ENCODE assay signal across 26 cellular contexts in genomic region chr17:9986754-9987382, GRCh38.
A peak's percentile ranks its signal among the peaks of the same experiment; 100 is the strongest.
DNase-seq lines count a peak whose midpoint lies in the region; ATAC-seq, FAIRE-seq and TF ChIP-seq lines count a peak whose summit lies in the region.
"Had no signal": no experiment of that assay in that cellular context is flagged by ENCODE, and none has a peak within 500 bp of the region (broad histone marks: within the 10 kb centered on the region; RNA-seq: fewer than 3 reads in every experiment).

No MANE protein-coding gene starts in this region.

- CTCF ChIA-PET in activated CD8-positive, alpha-beta memory T cell treated with anti-CD3 and anti-CD28 coated beads, Interleukin-2, amount 10 ng/mL, durations not matched to agents 7 days and 5 days (lab: Charles Lee) = no interaction called here

- peaks cover 7% of the 10 kb centered on the region for H3K4me1 ChIP-seq in right cardiac atrium (ENCODE audit: control insufficient read depth, insufficient read depth, low read length)
- H3K4me1 ChIP-seq: neural progenitor cell, prostate gland had no signal

- no peaks in the 10 kb centered on the region for H3K27me3 ChIP-seq in right cardiac atrium (ENCODE audit: control insufficient read depth, insufficient read depth)
- H3K27me3 ChIP-seq: neural progenitor cell had no signal

- TF ChIP-seq POLR2A in GM12892 (IDR thresholded peaks at IDR 0.05; ENCODE audit: low read depth, low read length) = no peak

- no peaks in the 10 kb centered on the region for H3K27me3 Mint-ChIP-seq in dendritic cell treated with granulocyte-macrophage colony-stimulating factor and Interleukin-4, amounts not matched to agents 40 ng/mL and 50 ng/mL, for 4 days
- H3K27me3 Mint-ChIP-seq in activated CD8-positive, alpha-beta memory T cell treated with anti-CD3 and anti-CD28 coated beads, Interleukin-2, amount 10 ng/mL, durations not matched to agents 7 days and 5 days = no peaks in the 10 kb centered on the region
- H3K27me3 Mint-ChIP-seq: activated CD4-positive, alpha-beta memory T cell treated with anti-CD3 and anti-CD28 coated beads, Interleukin-2, amount 10 ng/mL, durations not matched to agents 7 days and 5 days; activated naive CD4-positive, alpha-beta T cell treated with anti-CD3 and anti-CD28 coated beads, Interleukin-2, amount 50 U/mL, for 24 hours had no signal

- 75% methylated on average over 9 of the region's 9 CpGs for WGBS in right cardiac atrium

- FAIRE-seq in GM12892 (lab: Jason Lieb, UNC) = peak; percentile 67
- FAIRE-seq: astrocyte, endothelial cell of umbilical vein had no signal

- H3K4me3 ChIP-seq in right cardiac atrium (ENCODE audit: low read length) = no peak overlapping the region
- H3K4me3 ChIP-seq: neural progenitor cell, prostate gland, SK-N-MC had no signal

- intact Hi-C loops in dendritic cell treated with granulocyte-macrophage colony-stimulating factor and Interleukin-4, amounts not matched to agents 40 ng/mL and 50 ng/mL, for 4 days (cut with micrococcal nuclease) = loop anchor here (5.0 kb wide), 1 partner anchor 50 kb away; no protein-coding TSS in a partner anchor
- intact Hi-C loops in right cardiac atrium (cut with DNase I) = no loop called here

- H3K9me3 ChIP-seq in right cardiac atrium (ENCODE audit: control insufficient read depth, low read length) = no peaks in the 10 kb centered on the region
- H3K9me3 ChIP-seq: prostate gland had no signal

- DNase-seq in GM12892 (ENCODE audit: insufficient read length) (no peak), right cardiac atrium (peak in 1 of 3 donors; percentile 64)
- DNase-seq in stimulated activated effector memory CD8-positive, alpha-beta T cell treated with anti-CD3 and anti-CD28 coated beads, Interleukin-12 subunit alpha, Interleukin-12 subunit beta, amount 100 ng/mL, for 72 hours (ENCODE audit: low spot score in 2 of 2) = no peak
- no peak for DNase-seq in stimulated activated CD4-positive, alpha-beta T cell treated with anti-CD3 and anti-CD28 coated beads, Interleukin-2, amount 100 ng/mL, for 24 hours
- DNase-seq in activated CD8-positive, alpha-beta memory T cell treated with anti-CD3 and anti-CD28 coated beads, Interleukin-2, amount 10 ng/mL, durations not matched to agents 7 days and 5 days = no peak
- DNase-seq: activated CD4-positive, alpha-beta memory T cell treated with anti-CD3 and anti-CD28 coated beads, Interleukin-2, amount 10 ng/mL, durations not matched to agents 7 days and 5 days; activated CD4-positive, CD25-positive, alpha-beta regulatory T cell treated with anti-CD3 and anti-CD28 coated beads, Interleukin-2, amount 50 U/mL, for 72 hours; central memory CD4-positive, alpha-beta T cell; dermis blood vessel endothelial cell; NCI-H1417 treated with DMSO at 0.1 percent for 48 hours; NCI-H2081 treated with DMSO at 0.1 percent for 48 hours; NCI-H774; stimulated activated CD8-positive, alpha-beta memory T cell treated with anti-CD3 and anti-CD28 coated beads, Interleukin-4, amount 100 ng/mL, for 48 hours; T-helper 17 cell had no signal

- ATAC-seq in right cardiac atrium (peak; percentile 32 to 69), HG02884 (IDR thresholded peaks at IDR 0.05; ENCODE audit: unreplicated experiment) (no peak), GM21526 (IDR thresholded peaks at IDR 0.05; ENCODE audit: low FRiP score, unreplicated experiment) (no peak)
- ATAC-seq in stimulated activated effector memory CD8-positive, alpha-beta T cell treated with anti-CD3 and anti-CD28 coated beads, Interleukin-12 subunit alpha, Interleukin-12 subunit beta, amount 100 ng/mL, for 72 hours = no peak
- no peak for ATAC-seq in activated CD8-positive, alpha-beta memory T cell treated with anti-CD3 and anti-CD28 coated beads, Interleukin-2, amount 10 ng/mL, durations not matched to agents 7 days and 5 days
- ATAC-seq: T-helper 17 cell had no signal

- no peak overlapping the region for H3K27ac ChIP-seq in right cardiac atrium (ENCODE audit: low read length)
- H3K27ac ChIP-seq: C4-2B, neural progenitor cell, prostate gland, RWPE1, SK-N-MC had no signal

- no peak overlapping the region for H3K4me3 Mint-ChIP-seq in dendritic cell treated with granulocyte-macrophage colony-stimulating factor and Interleukin-4, amounts not matched to agents 40 ng/mL and 50 ng/mL, for 4 days
- no peak overlapping the region for H3K4me3 Mint-ChIP-seq in stimulated activated effector memory CD8-positive, alpha-beta T cell treated with anti-CD3 and anti-CD28 coated beads, Interleukin-12 subunit alpha, Interleukin-12 subunit beta, amount 100 ng/mL, for 72 hours
- no peak overlapping the region for H3K4me3 Mint-ChIP-seq in activated CD8-positive, alpha-beta memory T cell treated with anti-CD3 and anti-CD28 coated beads, Interleukin-2, amount 10 ng/mL, durations not matched to agents 7 days and 5 days
- H3K4me3 Mint-ChIP-seq: activated CD4-positive, alpha-beta memory T cell treated with anti-CD3 and anti-CD28 coated beads, Interleukin-2, amount 10 ng/mL, durations not matched to agents 7 days and 5 days; activated naive CD4-positive, alpha-beta T cell treated with anti-CD3 and anti-CD28 coated beads, Interleukin-2, amount 50 U/mL, for 24 hours; neural progenitor cell; T-helper 17 cell had no signal

- H3K36me3 Mint-ChIP-seq in dendritic cell treated with granulocyte-macrophage colony-stimulating factor and Interleukin-4, amounts not matched to agents 40 ng/mL and 50 ng/mL, for 4 days (ENCODE audit: low read depth) = peaks cover 26% of the 10 kb centered on the region
- no peaks in the 10 kb centered on the region for H3K36me3 Mint-ChIP-seq in stimulated activated effector memory CD8-positive, alpha-beta T cell treated with anti-CD3 and anti-CD28 coated beads, Interleukin-12 subunit alpha, Interleukin-12 subunit beta, amount 100 ng/mL, for 72 hours
- H3K36me3 Mint-ChIP-seq in activated CD8-positive, alpha-beta memory T cell treated with anti-CD3 and anti-CD28 coated beads, Interleukin-2, amount 10 ng/mL, durations not matched to agents 7 days and 5 days = no peaks in the 10 kb centered on the region
- H3K36me3 Mint-ChIP-seq: activated naive CD4-positive, alpha-beta T cell treated with anti-CD3 and anti-CD28 coated beads, Interleukin-2, amount 50 U/mL, for 24 hours; neural progenitor cell had no signal

- peak overlapping the region; percentile 50 for H3K27ac Mint-ChIP-seq in dendritic cell treated with granulocyte-macrophage colony-stimulating factor and Interleukin-4, amounts not matched to agents 40 ng/mL and 50 ng/mL, for 4 days
- H3K27ac Mint-ChIP-seq in stimulated activated effector memory CD8-positive, alpha-beta T cell treated with anti-CD3 and anti-CD28 coated beads, Interleukin-12 subunit alpha, Interleukin-12 subunit beta, amount 100 ng/mL, for 72 hours = peak overlapping the region; percentile 11
- no peak overlapping the region for H3K27ac Mint-ChIP-seq in activated CD8-positive, alpha-beta memory T cell treated with anti-CD3 and anti-CD28 coated beads, Interleukin-2, amount 10 ng/mL, durations not matched to agents 7 days and 5 days
- H3K27ac Mint-ChIP-seq: activated CD4-positive, alpha-beta memory T cell treated with anti-CD3 and anti-CD28 coated beads, Interleukin-2, amount 10 ng/mL, durations not matched to agents 7 days and 5 days; activated naive CD4-positive, alpha-beta T cell treated with anti-CD3 and anti-CD28 coated beads, Interleukin-2, amount 50 U/mL, for 24 hours; activated T-helper 2 cell treated with anti-CD3 and anti-CD28 coated beads, Interferon-gamma antibody, Interleukin-2, Interleukin-4, amounts not matched to agents 10 μg/mL and 5 μg/mL and 100 μg/mL, durations not matched to agents 14 hours and 24 hours and 36 hours; neural progenitor cell; T-helper 17 cell had no signal

- H3K4me1 Mint-ChIP-seq in dendritic cell treated with granulocyte-macrophage colony-stimulating factor and Interleukin-4, amounts not matched to agents 40 ng/mL and 50 ng/mL, for 4 days (ENCODE audit: low read depth) = peaks cover 70% of the 10 kb centered on the region
- peaks cover 20% of the 10 kb centered on the region for H3K4me1 Mint-ChIP-seq in stimulated activated effector memory CD8-positive, alpha-beta T cell treated with anti-CD3 and anti-CD28 coated beads, Interleukin-12 subunit alpha, Interleukin-12 subunit beta, amount 100 ng/mL, for 72 hours
- H3K4me1 Mint-ChIP-seq in activated CD8-positive, alpha-beta memory T cell treated with anti-CD3 and anti-CD28 coated beads, Interleukin-2, amount 10 ng/mL, durations not matched to agents 7 days and 5 days = no peaks in the 10 kb centered on the region
- H3K4me1 Mint-ChIP-seq: activated CD4-positive, alpha-beta memory T cell treated with anti-CD3 and anti-CD28 coated beads, Interleukin-2, amount 10 ng/mL, durations not matched to agents 7 days and 5 days; activated naive CD4-positive, alpha-beta T cell treated with anti-CD3 and anti-CD28 coated beads, Interleukin-2, amount 50 U/mL, for 24 hours; neural progenitor cell had no signal

- no peaks in the 10 kb centered on the region for H3K9me3 Mint-ChIP-seq in dendritic cell treated with granulocyte-macrophage colony-stimulating factor and Interleukin-4, amounts not matched to agents 40 ng/mL and 50 ng/mL, for 4 days
- peaks cover 3% of the 10 kb centered on the region for H3K9me3 Mint-ChIP-seq in stimulated activated effector memory CD8-positive, alpha-beta T cell treated with anti-CD3 and anti-CD28 coated beads, Interleukin-12 subunit alpha, Interleukin-12 subunit beta, amount 100 ng/mL, for 72 hours
- H3K9me3 Mint-ChIP-seq in activated CD8-positive, alpha-beta memory T cell treated with anti-CD3 and anti-CD28 coated beads, Interleukin-2, amount 10 ng/mL, durations not matched to agents 7 days and 5 days (ENCODE audit: low read depth) = peaks cover 4% of the 10 kb centered on the region
- H3K9me3 Mint-ChIP-seq: activated naive CD4-positive, alpha-beta T cell treated with anti-CD3 and anti-CD28 coated beads, Interleukin-2, amount 50 U/mL, for 24 hours had no signal

Comparison
In these comparisons a context has a peak if more than half of its experiments do, and no peak if none do; other contexts are left out.
1. ATAC-seq: peak in right cardiac atrium (2 of 2); none in stimulated activated effector memory CD8-positive, alpha-beta T cell treated with anti-CD3 and anti-CD28 coated beads, Interleukin-12 subunit alpha, Interleukin-12 subunit beta, amount 100 ng/mL, for 72 hours (single experiment), HG02884 (single experiment), GM21526 (single experiment) and activated CD8-positive, alpha-beta memory T cell treated with anti-CD3 and anti-CD28 coated beads, Interleukin-2, amount 10 ng/mL, durations not matched to agents 7 days and 5 days (single experiment).